12 cellular contexts compared by ENCODE assay signal in genomic region chr7:5598261-5598761, GRCh38. TPM values are rescaled to one million over a fixed set of nuclear protein-coding genes. Genes with fewer than 3 reads are reported as not detected.
DNase-seq lines count a peak whose midpoint lies in the region; ATAC-seq and TF ChIP-seq lines count a peak whose summit lies in the region.
"Had no signal": no experiment of that assay in that cellular context is flagged by ENCODE, and none has a peak within 500 bp of the region (broad histone marks: within the 10 kb centered on the region; RNA-seq: fewer than 3 reads in every experiment).

No MANE protein-coding gene starts in this region.

- DNase-seq in H7: peak; percentile 64
- no peak for DNase-seq in Panc1 (ENCODE audit: low read depth, low spot score)
- DNase-seq in fibroblast of lung (ENCODE audit: low read depth in 2 of 2): peak in 1 of 2 donors; percentile 46
- no peak for DNase-seq in activated effector memory CD4-positive, alpha-beta T cell treated with anti-CD3 and anti-CD28 coated beads, Interleukin-2, amount 50 U/mL, for 16 hours
- no peak for DNase-seq in NCI-H345 treated with DMSO at 0.1 percent for 48 hours (lab: John Stamatoyannopoulos, UW; ENCODE audit: unreplicated experiment)
- no peak for DNase-seq in cardiac septum (ENCODE audit: low spot score)
- no peak for DNase-seq in spleen
- DNase-seq: activated CD8-positive, alpha-beta T cell treated with anti-CD3 and anti-CD28 coated beads for 36 hours; heart left ventricle; NCI-H1417; Right ventricle myocardium superior had no signal

- H3K4me2 ChIP-seq in fibroblast of lung (ENCODE audit: extremely low read depth, insufficient read depth, low read length) (no peak overlapping the region), skeletal muscle satellite cell (ENCODE audit: low read length) (peak overlapping the region; percentile 68)

- H3K36me3 ChIP-seq in H7 (replicated peaks; ENCODE audit: control insufficient read depth, insufficient read depth, low read length): no peaks in the 10 kb centered on the region; the same call in 1 of the 2 replicates
- no peaks in the 10 kb centered on the region for H3K36me3 ChIP-seq in Panc1 (ENCODE audit: control insufficient read depth, insufficient read depth, low read length)
- H3K36me3 ChIP-seq in fibroblast of lung (ENCODE audit: control insufficient read depth, insufficient read depth, low read length): peaks cover 9% of the 10 kb centered on the region
- H3K36me3 ChIP-seq in skeletal muscle satellite cell (ENCODE audit: insufficient read depth, low read length): peaks cover 17% of the 10 kb centered on the region
- H3K36me3 ChIP-seq in spleen: peaks cover 0 to 9% (median 0%) of the 10 kb centered on the region in 6 donors

- 75 to 85% (median 82%) methylated on average over 13 to 14 of the region's 14 CpGs for WGBS in spleen, 5 donors

- POLR2A ChIA-PET in Panc1 (lab: Charles Lee): no interaction called here

- intact Hi-C loops in Panc1 (cut with micrococcal nuclease; ENCODE audit: unreplicated experiment): no loop called here
- intact Hi-C loops in cardiac septum (cut with DNase I): no loop called here
- intact Hi-C loops in spleen (cut with DNase I; ENCODE audit: low total_unique reads): no loop called here

- in situ Hi-C loops in Panc1 (cut with HindIII; ENCODE audit: low pct_unique_long_range_greater_than_20kb, low sequenced_read_pairs): no loop called here

- no peaks in the 10 kb centered on the region for H4K20me1 ChIP-seq in fibroblast of lung (ENCODE audit: control insufficient read depth, extremely low read depth, insufficient read depth, low read length)

- peaks cover 48% of the 10 kb centered on the region for H3K4me1 ChIP-seq in Panc1 (ENCODE audit: control insufficient read depth, insufficient read depth, low read length)
- H3K4me1 ChIP-seq in fibroblast of lung (ENCODE audit: control insufficient read depth, extremely low read depth, insufficient read depth, low read length): peaks cover 21% of the 10 kb centered on the region
- H3K4me1 ChIP-seq in skeletal muscle satellite cell (ENCODE audit: control insufficient read depth, insufficient read depth, low read length): peaks cover 38% of the 10 kb centered on the region
- peaks cover 17 to 66% (median 54%) of the 10 kb centered on the region in 6 donors for H3K4me1 ChIP-seq in spleen

- no TSS peak for BruUV-seq in Panc1 (replicated peaks; lab: Mats Ljungman, UMichigan)

- TF ChIP-seq CTCF in Panc1 (IDR thresholded peaks at IDR 0.05) (no peak), fibroblast of lung (conservative IDR thresholded peaks at IDR 0.05 in 1 of 2, IDR thresholded peaks at IDR 0.05 in 1 of 2; ENCODE audit: low read depth in 1 of 2, low read length in 2 of 2) (no peak), spleen (IDR thresholded peaks at IDR 0.05 in 8 of 11, conservative IDR thresholded peaks at IDR 0.05 in 3 of 11) (no peak)

- H3K27me3 ChIP-seq in H7 (ENCODE audit: control insufficient read depth, insufficient read depth, low read length) (peaks cover 1% of the 10 kb centered on the region; the same call in 1 of the 2 replicates), Panc1 (ENCODE audit: control insufficient read depth, insufficient read depth, low read length) (no peaks in the 10 kb centered on the region), fibroblast of lung (ENCODE audit: control insufficient read depth, insufficient read depth, low read length) (no peaks in the 10 kb centered on the region), skeletal muscle satellite cell (ENCODE audit: control insufficient read depth, insufficient read depth, low read length) (no peaks in the 10 kb centered on the region), spleen (replicated peaks in 1 of 7) (peaks cover 0 to 37% (median 24%) of the 10 kb centered on the region in 7 donors)

- peak overlapping the region; percentile 95 for H3K27ac ChIP-seq in Panc1 (ENCODE audit: low read length)
- peak overlapping the region; percentile 72 for H3K27ac ChIP-seq in fibroblast of lung (ENCODE audit: insufficient read depth, low read length)
- peak overlapping the region in 4 of 8 donors; percentile 5 to 77 (median 44) for H3K27ac ChIP-seq in spleen
- H3K27ac ChIP-seq: heart left ventricle had no signal

- no peaks in the 10 kb centered on the region for H3K9me3 ChIP-seq in Panc1 (ENCODE audit: control insufficient read depth, insufficient read depth, low read depth, low read length)
- H3K9me3 ChIP-seq in fibroblast of lung (ENCODE audit: control insufficient read depth, insufficient read depth, low read depth, low read length): no peaks in the 10 kb centered on the region
- H3K9me3 ChIP-seq in skeletal muscle satellite cell (replicated peaks; ENCODE audit: low read length): no peaks in the 10 kb centered on the region
- no peaks in the 10 kb centered on the region for H3K9me3 ChIP-seq in spleen
- H3K9me3 ChIP-seq: heart left ventricle had no signal

- peak; percentile 40 for ATAC-seq in Panc1
- ATAC-seq: activated CD8-positive, alpha-beta T cell treated with anti-CD3 and anti-CD28 coated beads for 36 hours; heart left ventricle had no signal

- H3K9ac ChIP-seq in fibroblast of lung (ENCODE audit: insufficient read depth, low read length): no peak overlapping the region
- H3K9ac ChIP-seq in skeletal muscle satellite cell (ENCODE audit: low read depth, low read length): peak overlapping the region; percentile 54

- TF ChIP-seq POLR2A in spleen (IDR thresholded peaks at IDR 0.05): no peak

- no peak overlapping the region for H2AFZ ChIP-seq in fibroblast of lung (ENCODE audit: low read length)

- H3K4me3 ChIP-seq in H7 (ENCODE audit: insufficient read depth, low read depth, low read length) (no peak overlapping the region), Panc1 (ENCODE audit: low read depth in 2 of 2, low read length in 2 of 2) (peak overlapping the region; percentile 19 to 46), fibroblast of lung (replicated peaks in 1 of 4; ENCODE audit: control extremely low read depth in 1 of 4, insufficient read depth in 1 of 4, low read depth in 3 of 4, low read length in 4 of 4) (peak overlapping the region in 1 of 4 experiments; percentile 14), skeletal muscle satellite cell (ENCODE audit: low read length) (peak overlapping the region; percentile 8), spleen (no peak overlapping the region)
- H3K4me3 ChIP-seq: heart left ventricle had no signal

- CTCF ChIA-PET in Panc1 (lab: Charles Lee): no interaction called here

- H3K79me2 ChIP-seq in fibroblast of lung (ENCODE audit: control insufficient read depth, insufficient read depth, low read length): peaks cover 96% of the 10 kb centered on the region

RNA-seq across cellular contexts. Expression of gene FSCN1, which starts 5.7 kb away (rescaled TPM):
- 725 and 892 TPM in 2 replicates for total RNA-seq in H7 (2014; rRNA removed; shearing (Covaris generic))
- total RNA-seq in Panc1 (2021; ENCODE audit: unreplicated experiment) (327 TPM), fibroblast of lung (104 and 105 TPM in 2 replicates), cardiac septum (32.2 TPM), spleen (100 to 1,000 TPM in 4 of 7 donors, 10 to 100 TPM in 3; 63.8 to 162 (median 101) TPM)
- 487 TPM for polyA plus RNA-seq in Panc1 (2012; ENCODE audit: insufficient read length)
- polyA plus RNA-seq in fibroblast of lung (96.2 and 127 TPM in 2 replicates), spleen (10 to 100 TPM; 31.9 to 72.1 (median 33.5) TPM)
- 203 and 314 TPM in 2 replicates for polyA plus RNA-seq in fibroblast of lung (2012)
- 154 and 164 TPM in 2 replicates for polyA minus RNA-seq in fibroblast of lung (ENCODE audit: low replicate concordance)
- total RNA-seq in skeletal muscle satellite cell (2012; rRNA removed): 267 and 317 TPM in 2 replicates

Comparison
In these comparisons a context has a peak if more than half of its experiments do, and no peak if none do; other contexts are left out.
1. H3K4me3 ChIP-seq: peak in Panc1 (2 of 2) and skeletal muscle satellite cell (single experiment); none in H7 (single experiment) and spleen (0 of 8).